Comparison of ENCODE assay signal across 34 cellular contexts in the genomic region with DNA sequence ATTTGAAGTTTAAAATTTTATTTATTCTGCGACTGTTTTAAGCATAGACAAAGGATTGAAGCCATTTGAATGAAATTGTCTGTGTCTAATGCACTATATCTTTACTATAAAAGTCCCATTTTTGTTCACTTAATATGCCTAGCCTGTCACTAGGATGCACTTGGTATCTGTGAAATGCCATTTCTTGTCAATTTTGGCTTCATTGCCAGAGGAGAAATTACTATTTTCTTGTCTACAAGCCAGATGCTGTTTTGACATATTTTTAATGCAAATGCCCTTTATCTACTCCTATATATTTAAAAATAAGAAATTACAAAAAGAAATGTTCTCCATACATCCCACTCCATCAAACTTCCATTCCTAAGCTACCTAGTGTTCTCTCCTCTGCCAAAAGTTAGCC.
"Had no signal": no experiment of that assay in that cellular context is flagged by ENCODE, and none has a peak within 500 bp of the region (broad histone marks: within the 10 kb centered on the region; RNA-seq: fewer than 3 reads in every experiment).

No MANE protein-coding gene starts in this region.

- DNase-seq: Karpas-422, Kasumi-1, MG63, MM.1S, MV-4-11, NCI-H1048, NCI-H1092, NCI-H1092 treated with DMSO at 0.1 percent for 48 hours, NCI-H1105, NCI-H1105 treated with DMSO at 0.1 percent for 48 hours, NCI-H1417, NCI-H1417 treated with DMSO at 0.1 percent for 48 hours, NCI-H1436, NCI-H1436 treated with DMSO at 0.1 percent for 48 hours, NCI-H146, NCI-H1694, NCI-H1694 treated with DMSO at 0.1 percent for 48 hours, NCI-H187, NCI-H187 treated with DMSO at 0.1 percent for 48 hours, NCI-H1930, NCI-H2029, NCI-H2029 treated with DMSO at 0.1 percent for 48 hours, NCI-H2081, NCI-H2081 treated with DMSO at 0.1 percent for 48 hours, NCI-H2107, NCI-H2171, NCI-H2171 treated with DMSO at 0.1 percent for 48 hours, NCI-H2227 treated with DMSO at 0.1 percent for 48 hours, NCI-H226, NCI-H345, NCI-H446, NCI-H446 treated with DMSO at 0.1 percent for 48 hours, NCI-H510A had no signal

- H3K4me2 ChIP-seq: KMS-11 had no signal

- H3K27ac ChIP-seq: KMS-11 had no signal

- H3K9me3 ChIP-seq: MG63 had no signal

- H3K27me3 ChIP-seq: MG63 had no signal

- H3K9ac ChIP-seq: KMS-11 had no signal

- H3K36me3 ChIP-seq: MG63 had no signal

- H3K4me3 ChIP-seq: MG63 had no signal
